ENCODE assay signal across 19 cellular contexts in the genomic region with DNA sequence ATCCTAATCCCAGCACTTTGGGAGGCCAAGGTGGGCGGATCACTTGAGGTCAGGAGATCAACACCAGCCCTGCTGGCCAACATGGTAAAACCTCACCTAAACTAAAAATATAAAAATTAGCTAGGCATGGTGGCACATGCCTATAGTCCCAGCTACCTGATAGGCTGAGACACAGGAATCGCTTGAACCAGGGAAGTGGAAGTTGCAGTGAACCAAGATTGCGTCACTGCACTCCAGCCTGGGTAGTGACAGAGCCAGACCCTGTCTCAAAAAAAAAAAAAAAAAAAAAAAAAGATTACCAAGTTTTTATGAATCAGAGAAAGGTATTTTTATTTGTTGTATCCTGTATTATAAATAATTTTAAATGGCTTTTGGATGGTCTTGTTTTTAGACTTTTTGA.
"Had no signal": no experiment of that assay in that cellular context is flagged by ENCODE, and none has a peak within 500 bp of the region (broad histone marks: within the 10 kb centered on the region; RNA-seq: fewer than 3 reads in every experiment).

No MANE protein-coding gene starts in this region.

- H3K4me1 Mint-ChIP-seq: neural progenitor cell had no signal

- H3K4me3 Mint-ChIP-seq: activated naive CD8-positive, alpha-beta T cell; activated T-cell treated with anti-CD3 and anti-CD28 coated beads, Interleukin-2, amount 50 U/mL, for 72 hours; naive B cell; neural progenitor cell had no signal

- H3K9ac ChIP-seq: neural progenitor cell had no signal

- H3K27ac Mint-ChIP-seq: activated naive CD8-positive, alpha-beta T cell; activated T-cell treated with anti-CD3 and anti-CD28 coated beads, Interleukin-2, amount 50 U/mL, for 72 hours; neural progenitor cell had no signal

- DNase-seq: activated CD4-positive, alpha-beta T cell treated with anti-CD3 and anti-CD28 coated beads, Interleukin-2, amount 50 U/mL, for 48 hours; activated gamma-delta T cell; activated T-cell treated with anti-CD3 and anti-CD28 coated beads, Interleukin-2, amount 50 U/mL, for 72 hours; amygdala; body of pancreas; caudate nucleus; esophagus squamous epithelium; hippocampal formation; left lung; mammary epithelial cell; naive B cell; stimulated activated CD4-positive, alpha-beta T cell treated with anti-CD3 and anti-CD28 coated beads, Interleukin-1b, Interleukin-23, amount 100 ng/mL, for 48 hours; stomach; testis; WERI-Rb-1 had no signal

- H3K9me3 ChIP-seq: body of pancreas, esophagus squamous epithelium, left lung, stomach, testis, upper lobe of left lung had no signal

- H3K4me1 ChIP-seq: body of pancreas, esophagus squamous epithelium, left lung, neural progenitor cell, testis, upper lobe of left lung had no signal

- H3K27me3 Mint-ChIP-seq: activated naive CD8-positive, alpha-beta T cell; naive B cell had no signal

- H3K4me3 ChIP-seq: body of pancreas, esophagus squamous epithelium, left lung, neural progenitor cell, stomach, testis, upper lobe of left lung had no signal

- ATAC-seq: activated T-cell treated with anti-CD3 and anti-CD28 coated beads, Interleukin-2, amount 50 U/mL, for 72 hours; body of pancreas; left lung; sciatic nerve had no signal

- H3K27ac ChIP-seq: body of pancreas, esophagus squamous epithelium, left lung, neural progenitor cell, stomach, testis, upper lobe of left lung, WERI-Rb-1 had no signal

- H3K27me3 ChIP-seq: body of pancreas, esophagus squamous epithelium, left lung, neural progenitor cell, stomach, testis, upper lobe of left lung had no signal

- H3K9me3 Mint-ChIP-seq: activated T-cell treated with anti-CD3 and anti-CD28 coated beads, Interleukin-2, amount 50 U/mL, for 72 hours; naive B cell; neural progenitor cell had no signal
